ENCODE assay signal across 10 cellular contexts in genomic region chr19:48539503-48540096, GRCh38. TPM values are rescaled to one million over a fixed set of nuclear protein-coding genes. Genes with fewer than 3 reads are reported as not detected.
DNase-seq lines count a peak whose midpoint lies in the region; ATAC-seq and TF ChIP-seq lines count a peak whose summit lies in the region.
"Had no signal": no experiment of that assay in that cellular context is flagged by ENCODE, and none has a peak within 500 bp of the region (broad histone marks: within the 10 kb centered on the region; RNA-seq: fewer than 3 reads in every experiment).

No MANE protein-coding gene starts in this region.

- no peak overlapping the region for H3K4me3 ChIP-seq in hepatocyte
- H3K4me3 ChIP-seq in upper lobe of right lung, result no peak overlapping the region
- H3K4me3 ChIP-seq: SJSA1 had no signal

- H3K27ac Mint-ChIP-seq in effector memory CD8-positive, alpha-beta T cell, result no peak overlapping the region

- ATAC-seq in upper lobe of right lung (no peak), GM19452 (IDR thresholded peaks at IDR 0.05; ENCODE audit: unreplicated experiment) (no peak)
- ATAC-seq in effector memory CD8-positive, alpha-beta T cell (replicated peaks), result no peak

- no peaks in the 10 kb centered on the region for H3K36me3 Mint-ChIP-seq in effector memory CD8-positive, alpha-beta T cell (ENCODE audit: insufficient read depth)

- no peaks in the 10 kb centered on the region for H3K4me1 ChIP-seq in hepatocyte (ENCODE audit: insufficient read depth)
- H3K4me1 ChIP-seq in upper lobe of right lung, result no peaks in the 10 kb centered on the region
- H3K4me1 ChIP-seq: SJSA1 had no signal

- peak; percentile 100 for DNase-seq in DMS53 (lab: John Stamatoyannopoulos, UW)
- DNase-seq in NCI-H1694 treated with DMSO at 0.1 percent for 48 hours (lab: John Stamatoyannopoulos, UW), result peak; percentile 30
- DNase-seq in SK-MEL-5 (ENCODE audit: low read depth, low spot score), result peak; percentile 72
- peak; percentile 68 for DNase-seq in hepatocyte (ENCODE audit: low spot score)
- DNase-seq in activated gamma-delta T cell (lab: John Stamatoyannopoulos, UW), result no peak
- no peak for DNase-seq in upper lobe of right lung
- no peak for DNase-seq in effector memory CD8-positive, alpha-beta T cell
- DNase-seq: stimulated activated CD4-positive, alpha-beta T cell treated with anti-CD3 and anti-CD28 coated beads, Interleukin-1b, Interleukin-23, amount 100 ng/mL, for 48 hours had no signal

- H3K4me1 Mint-ChIP-seq in effector memory CD8-positive, alpha-beta T cell (ENCODE audit: low read depth in 2 of 2), result no peaks in the 10 kb centered on the region

- intact Hi-C loops in upper lobe of right lung (cut with DNase I), result no loop called here

- no peaks in the 10 kb centered on the region for H3K79me2 ChIP-seq in hepatocyte

- TF ChIP-seq CTCF in hepatocyte (IDR thresholded peaks at IDR 0.05; ENCODE audit: poor library complexity) (no peak), upper lobe of right lung (IDR thresholded peaks at IDR 0.05) (no peak)

- WGBS in hepatocyte (ENCODE audit: low lambda C conversion rate, missing lambda C conversion rate), result 79% methylated on average over 17 of the region's 17 CpGs

- H3K27me3 ChIP-seq in hepatocyte, result no peaks in the 10 kb centered on the region
- H3K27me3 ChIP-seq in upper lobe of right lung, result no peaks in the 10 kb centered on the region
- H3K27me3 ChIP-seq: SJSA1 had no signal

- in situ Hi-C loops in SK-MEL-5 (cut with HindIII; ENCODE audit: low pct_unique_long_range_greater_than_20kb, low sequenced_read_pairs), result no loop called here

- H3K27ac ChIP-seq in hepatocyte (no peak overlapping the region), upper lobe of right lung (no peak overlapping the region)
- H3K27ac ChIP-seq: SJSA1 had no signal

- no peak overlapping the region for H3K4me3 Mint-ChIP-seq in effector memory CD8-positive, alpha-beta T cell

- H3K9me3 ChIP-seq in hepatocyte (ENCODE audit: low read depth), result no peaks in the 10 kb centered on the region
- H3K9me3 ChIP-seq in upper lobe of right lung, result no peaks in the 10 kb centered on the region
- H3K9me3 ChIP-seq: SJSA1 had no signal

- H3K27me3 Mint-ChIP-seq in effector memory CD8-positive, alpha-beta T cell, result no peaks in the 10 kb centered on the region

- no peak overlapping the region for H2AFZ ChIP-seq in hepatocyte

- H3K36me3 ChIP-seq in hepatocyte (replicated peaks; ENCODE audit: insufficient read depth, low read depth) (no peaks in the 10 kb centered on the region), upper lobe of right lung (no peaks in the 10 kb centered on the region)
- H3K36me3 ChIP-seq: SJSA1 had no signal

- H3K9me2 ChIP-seq in hepatocyte (replicated peaks; ENCODE audit: insufficient read depth), result no peaks in the 10 kb centered on the region

- H3K9me3 Mint-ChIP-seq in effector memory CD8-positive, alpha-beta T cell, result no peaks in the 10 kb centered on the region

- H4K20me1 ChIP-seq in hepatocyte (ENCODE audit: insufficient read depth, poor library complexity, severe bottlenecking), result no peaks in the 10 kb centered on the region

- H3K4me2 ChIP-seq in hepatocyte, result no peak overlapping the region

RNA-seq across cellular contexts. Expression of gene SULT2B1, which starts 12.4 kb away (rescaled TPM):
- total RNA-seq in SK-MEL-5 (2014; rRNA removed; shearing (Covaris generic)), result 0.27 and 0.34 TPM in 2 replicates
- polyA plus RNA-seq in SK-MEL-5 (2015; cell fraction: cytosol; rRNA removed), result 0.08 TPM in 1 of 2 replicates, not detected in the other
- polyA plus RNA-seq in SK-MEL-5 (2015; cell fraction: nucleus; rRNA removed), result not detected in 2 replicates
- total RNA-seq in hepatocyte, result not detected in 2 replicates
- 0.43 and 0.79 TPM in 2 replicates for polyA plus RNA-seq in hepatocyte
- 20.4 TPM for total RNA-seq in upper lobe of right lung

RNA-seq across cellular contexts. Expression of gene LMTK3, which starts 28.0 kb away (rescaled TPM):
- not detected in 2 replicates for total RNA-seq in SK-MEL-5 (2014; rRNA removed; shearing (Covaris generic))
- polyA plus RNA-seq in SK-MEL-5 (2015; cell fraction: cytosol; rRNA removed), result 0.10 TPM in 1 of 2 replicates, not detected in the other
- polyA plus RNA-seq in SK-MEL-5 (2015; cell fraction: nucleus; rRNA removed), result not detected in 2 replicates
- total RNA-seq in hepatocyte, result 2.1 and 3.7 TPM in 2 replicates
- polyA plus RNA-seq in hepatocyte, result 1.3 and 2.1 TPM in 2 replicates
- total RNA-seq in upper lobe of right lung, result 7.1 TPM
- total RNA-seq: SJSA1 had no signal

Comparison
In these comparisons a context has a peak if more than half of its experiments do, and no peak if none do; other contexts are left out.
1. DNase-seq: peak in DMS53 (single experiment), NCI-H1694 treated with DMSO at 0.1 percent for 48 hours (single experiment), SK-MEL-5 (single experiment) and hepatocyte (single experiment); none in activated gamma-delta T cell (single experiment), upper lobe of right lung (single experiment) and effector memory CD8-positive, alpha-beta T cell (0 of 3).
2. RNA of gene SULT2B1, which starts 12.4 kb away (total RNA-seq): 20.4 TPM in upper lobe of right lung (single experiment); 0.27 to 0.34 TPM in SK-MEL-5 and not detected in hepatocyte; every median in the first group is over 10 times any median in the second.